1 cellular context compared by ENCODE assay signal in genomic region chr3:116663161-116663885, GRCh38.
TF ChIP-seq lines count a peak whose summit lies in the region.

No MANE protein-coding gene starts in this region.

TF ChIP-seq in H1, 55 proteins besides CTCF, POLR2A, EP300 and RAD21:
- no peak for TF ChIP-seq EZH2 (IDR thresholded peaks at IDR 0.05; ENCODE audit: low read depth, low read length, severe bottlenecking)
- no peak for TF ChIP-seq SP1 (IDR thresholded peaks at IDR 0.05; ENCODE audit: low read depth, low read length)
- TF ChIP-seq SP4 (IDR thresholded peaks at IDR 0.05; ENCODE audit: low read length) = no peak
- TF ChIP-seq E2F6 (IDR thresholded peaks at IDR 0.05) = no peak
- TF ChIP-seq, protein P1, sequence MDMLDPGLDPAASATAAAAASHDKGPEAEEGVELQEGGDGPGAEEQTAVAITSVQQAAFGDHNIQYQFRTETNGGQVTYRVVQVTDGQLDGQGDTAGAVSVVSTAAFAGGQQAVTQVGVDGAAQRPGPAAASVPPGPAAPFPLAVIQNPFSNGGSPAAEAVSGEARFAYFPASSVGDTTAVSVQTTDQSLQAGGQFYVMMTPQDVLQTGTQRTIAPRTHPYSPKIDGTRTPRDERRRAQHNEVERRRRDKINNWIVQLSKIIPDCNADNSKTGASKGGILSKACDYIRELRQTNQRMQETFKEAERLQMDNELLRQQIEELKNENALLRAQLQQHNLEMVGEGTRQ (IDR thresholded peaks at IDR 0.05; ENCODE audit: low read length) = no peak
- no peak for TF ChIP-seq BCL11A (IDR thresholded peaks at IDR 0.05; ENCODE audit: low read depth in 2 of 2, low read length in 2 of 2)
- TF ChIP-seq PHF8 (conservative IDR thresholded peaks at IDR 0.05; ENCODE audit: low read depth, low read length) = no peak
- TF ChIP-seq CHD2 (IDR thresholded peaks at IDR 0.05; ENCODE audit: low read length) = no peak
- TF ChIP-seq KDM4A (IDR thresholded peaks at IDR 0.05; ENCODE audit: low read depth, low read length, severe bottlenecking) = no peak
- TF ChIP-seq RBBP5 (IDR thresholded peaks at IDR 0.05; ENCODE audit: borderline replicate concordance, low read depth, low read length) = no peak
- no peak for TF ChIP-seq SIX5 (IDR thresholded peaks at IDR 0.05; ENCODE audit: low read depth, low read length)
- no peak for TF ChIP-seq ASH2L (IDR thresholded peaks at IDR 0.05; ENCODE audit: low read length)
- no peak for TF ChIP-seq YY1 (IDR thresholded peaks at IDR 0.05; ENCODE audit: low read depth, low read length)
- TF ChIP-seq RNF2 (IDR thresholded peaks at IDR 0.05; ENCODE audit: borderline replicate concordance, low read depth, low read length, missing control alignments, poor library complexity, severe bottlenecking) = no peak
- TF ChIP-seq KDM1A (IDR thresholded peaks at IDR 0.05; ENCODE audit: borderline replicate concordance, low read length) = no peak
- TF ChIP-seq HDAC6 (IDR thresholded peaks at IDR 0.05; ENCODE audit: low read depth, low read length) = no peak
